ENCODE assay signal across 16 cellular contexts in genomic region chr14:71488703-71489141, GRCh38.
A peak's percentile ranks its signal among the peaks of the same experiment; 100 is the strongest.
DNase-seq lines count a peak whose midpoint lies in the region; ATAC-seq and TF ChIP-seq lines count a peak whose summit lies in the region.
"Had no signal": no experiment of that assay in that cellular context is flagged by ENCODE, and none has a peak within 500 bp of the region (broad histone marks: within the 10 kb centered on the region; RNA-seq: fewer than 3 reads in every experiment).

No MANE protein-coding gene starts in this region.

- H3K36me3 ChIP-seq in sigmoid colon (no peaks in the 10 kb centered on the region), HAP-1 (replicated peaks) (no peaks in the 10 kb centered on the region)
- H3K36me3 ChIP-seq: vagina had no signal

- H3K9me3 ChIP-seq in sigmoid colon (no peaks in the 10 kb centered on the region), HAP-1 (no peaks in the 10 kb centered on the region)
- H3K9me3 ChIP-seq: vagina had no signal

- in situ Hi-C loops in HAP-1 (cut with MboI; ENCODE audit: low sequenced_read_pairs), result no loop called here

- WGBS in sigmoid colon, 2 donors, result 82 to 87% methylated on average over 3 of the region's 3 CpGs

- no peak for TF ChIP-seq CTCF in sigmoid colon (IDR thresholded peaks at IDR 0.05)

- peaks cover 0 to 47% (median 33%) of the 10 kb centered on the region in 4 donors for H3K4me1 ChIP-seq in sigmoid colon
- H3K4me1 ChIP-seq in HAP-1, result no peaks in the 10 kb centered on the region
- H3K4me1 ChIP-seq: vagina had no signal

- no peak for ATAC-seq in HG03025 (IDR thresholded peaks at IDR 0.05; ENCODE audit: low FRiP score, unreplicated experiment)
- ATAC-seq: naive thymus-derived CD4-positive, alpha-beta T cell; WTC11 had no signal

- H3K27ac ChIP-seq in sigmoid colon (peak overlapping the region; percentile 9 to 66 (median 32)), caudate nucleus (ENCODE audit: low read depth, low read length) (no peak overlapping the region)
- H3K27ac ChIP-seq: vagina had no signal

- no peak overlapping the region for H3K4me3 ChIP-seq in sigmoid colon
- no peak overlapping the region for H3K4me3 ChIP-seq in HAP-1
- H3K4me3 ChIP-seq: vagina had no signal

- intact Hi-C loops in sigmoid colon (cut with DNase I), result no loop called here

- DNase-seq in AG20443 (ENCODE audit: low spot score) (peak; percentile 50), amniotic epithelial cell (ENCODE audit: low read depth) (peak; percentile 55), fibroblast of peridontal ligament (ENCODE audit: extremely low read depth) (peak; percentile 78), sigmoid colon (no peak), HAP-1 (ENCODE audit: low spot score in 2 of 2) (no peak), caudate nucleus (lab: John Stamatoyannopoulos, UW) (no peak), NCI-H69 (lab: John Stamatoyannopoulos, UW) (no peak)
- DNase-seq: DMS79 treated with DMSO at 0.1 percent for 48 hours; naive thymus-derived CD4-positive, alpha-beta T cell; NCI-H187; NCI-H524 treated with DMSO at 0.1 percent for 48 hours; retina; stimulated activated CD4-positive, alpha-beta T cell treated with anti-CD3 and anti-CD28 coated beads, Interleukin-4, amount 100 ng/mL, for 1 hour had no signal

- no peak for TF ChIP-seq POLR2A in sigmoid colon (IDR thresholded peaks at IDR 0.05)

- TF ChIP-seq EP300 in sigmoid colon (IDR thresholded peaks at IDR 0.05), result no peak

- H3K27me3 ChIP-seq in sigmoid colon, result no peaks in the 10 kb centered on the region
- H3K27me3 ChIP-seq in HAP-1 (ENCODE audit: low read depth), result no peaks in the 10 kb centered on the region
- H3K27me3 ChIP-seq: vagina had no signal

Comparison
In these comparisons a context has a peak if more than half of its experiments do, and no peak if none do; other contexts are left out.
1. DNase-seq: peak in AG20443 (single experiment), amniotic epithelial cell (single experiment) and fibroblast of peridontal ligament (single experiment); none in sigmoid colon (single experiment), HAP-1 (0 of 2), caudate nucleus (0 of 61) and NCI-H69 (single experiment).